Comparison of ENCODE assay signal across 1 cellular context in genomic region chr12:1791104-1791927, GRCh38.
A peak's percentile ranks its signal among the peaks of the same experiment; 100 is the strongest.
TF ChIP-seq lines count a peak whose summit lies in the region.

No MANE protein-coding gene starts in this region.

TF ChIP-seq in HepG2, 621 proteins besides CTCF, POLR2A, EP300 and RAD21 (continued from another document):
- TF ChIP-seq, protein P1, sequence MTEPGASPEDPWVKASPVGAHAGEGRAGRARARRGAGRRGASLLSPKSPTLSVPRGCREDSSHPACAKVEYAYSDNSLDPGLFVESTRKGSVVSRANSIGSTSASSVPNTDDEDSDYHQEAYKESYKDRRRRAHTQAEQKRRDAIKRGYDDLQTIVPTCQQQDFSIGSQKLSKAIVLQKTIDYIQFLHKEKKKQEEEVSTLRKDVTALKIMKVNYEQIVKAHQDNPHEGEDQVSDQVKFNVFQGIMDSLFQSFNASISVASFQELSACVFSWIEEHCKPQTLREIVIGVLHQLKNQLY (CRISPR knock-in tag; IDR thresholded peaks at IDR 0.05): no peak; the same call in 1 of the 2 replicates
- TF ChIP-seq, protein P2, sequence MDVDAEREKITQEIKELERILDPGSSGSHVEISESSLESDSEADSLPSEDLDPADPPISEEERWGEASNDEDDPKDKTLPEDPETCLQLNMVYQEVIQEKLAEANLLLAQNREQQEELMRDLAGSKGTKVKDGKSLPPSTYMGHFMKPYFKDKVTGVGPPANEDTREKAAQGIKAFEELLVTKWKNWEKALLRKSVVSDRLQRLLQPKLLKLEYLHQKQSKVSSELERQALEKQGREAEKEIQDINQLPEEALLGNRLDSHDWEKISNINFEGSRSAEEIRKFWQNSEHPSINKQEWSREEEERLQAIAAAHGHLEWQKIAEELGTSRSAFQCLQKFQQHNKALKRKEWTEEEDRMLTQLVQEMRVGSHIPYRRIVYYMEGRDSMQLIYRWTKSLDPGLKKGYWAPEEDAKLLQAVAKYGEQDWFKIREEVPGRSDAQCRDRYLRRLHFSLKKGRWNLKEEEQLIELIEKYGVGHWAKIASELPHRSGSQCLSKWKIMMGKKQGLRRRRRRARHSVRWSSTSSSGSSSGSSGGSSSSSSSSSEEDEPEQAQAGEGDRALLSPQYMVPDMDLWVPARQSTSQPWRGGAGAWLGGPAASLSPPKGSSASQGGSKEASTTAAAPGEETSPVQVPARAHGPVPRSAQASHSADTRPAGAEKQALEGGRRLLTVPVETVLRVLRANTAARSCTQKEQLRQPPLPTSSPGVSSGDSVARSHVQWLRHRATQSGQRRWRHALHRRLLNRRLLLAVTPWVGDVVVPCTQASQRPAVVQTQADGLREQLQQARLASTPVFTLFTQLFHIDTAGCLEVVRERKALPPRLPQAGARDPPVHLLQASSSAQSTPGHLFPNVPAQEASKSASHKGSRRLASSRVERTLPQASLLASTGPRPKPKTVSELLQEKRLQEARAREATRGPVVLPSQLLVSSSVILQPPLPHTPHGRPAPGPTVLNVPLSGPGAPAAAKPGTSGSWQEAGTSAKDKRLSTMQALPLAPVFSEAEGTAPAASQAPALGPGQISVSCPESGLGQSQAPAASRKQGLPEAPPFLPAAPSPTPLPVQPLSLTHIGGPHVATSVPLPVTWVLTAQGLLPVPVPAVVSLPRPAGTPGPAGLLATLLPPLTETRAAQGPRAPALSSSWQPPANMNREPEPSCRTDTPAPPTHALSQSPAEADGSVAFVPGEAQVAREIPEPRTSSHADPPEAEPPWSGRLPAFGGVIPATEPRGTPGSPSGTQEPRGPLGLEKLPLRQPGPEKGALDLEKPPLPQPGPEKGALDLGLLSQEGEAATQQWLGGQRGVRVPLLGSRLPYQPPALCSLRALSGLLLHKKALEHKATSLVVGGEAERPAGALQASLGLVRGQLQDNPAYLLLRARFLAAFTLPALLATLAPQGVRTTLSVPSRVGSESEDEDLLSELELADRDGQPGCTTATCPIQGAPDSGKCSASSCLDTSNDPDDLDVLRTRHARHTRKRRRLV (CRISPR knock-in tag; IDR thresholded peaks at IDR 0.05): no peak
- TF ChIP-seq ATRX (CRISPR knock-in tag; IDR thresholded peaks at IDR 0.05; ENCODE audit: borderline replicate concordance) (no peak), HMGXB4 (CRISPR knock-in tag; IDR thresholded peaks at IDR 0.05; ENCODE audit: borderline replicate concordance in 1 of 2, low read depth in 1 of 2) (0 out of 4 replicates have a peak, but pooled peaks of 1 of the 2 experiments have one; percentile 30), MBD4 (IDR thresholded peaks at IDR 0.05; ENCODE audit: borderline replicate concordance, low read length) (no peak; the same call in none of the 2 replicates), USF2 (IDR thresholded peaks at IDR 0.05; ENCODE audit: low read depth, low read length) (no peak), USF2 (CRISPR knock-in tag; IDR thresholded peaks at IDR 0.05; ENCODE audit: borderline replicate concordance) (no peak), TRIM22 (IDR thresholded peaks at IDR 0.05) (no peak), ZNF512B (CRISPR knock-in tag; IDR thresholded peaks at IDR 0.05; ENCODE audit: borderline replicate concordance) (no peak), SP140L (CRISPR knock-in tag; IDR thresholded peaks at IDR 0.05; ENCODE audit: borderline replicate concordance) (no peak), ZNF776 (CRISPR knock-in tag; IDR thresholded peaks at IDR 0.05) (no peak), ONECUT2 (CRISPR knock-in tag; IDR thresholded peaks at IDR 0.05) (no peak), HNF4A (CRISPR knock-in tag; IDR thresholded peaks at IDR 0.05) (peak; percentile 37), FOXO1 (CRISPR knock-in tag; IDR thresholded peaks at IDR 0.05) (no peak), MED1 (CRISPR knock-in tag; IDR thresholded peaks at IDR 0.05) (no peak), ZNF317 (CRISPR knock-in tag; IDR thresholded peaks at IDR 0.05) (no peak), ZNF878 (CRISPR knock-in tag; IDR thresholded peaks at IDR 0.05) (no peak), HMG20B (CRISPR knock-in tag; conservative IDR thresholded peaks at IDR 0.05) (no peak), SIN3A (IDR thresholded peaks at IDR 0.05; ENCODE audit: borderline replicate concordance, low read depth, low read length) (no peak)
- TF ChIP-seq, protein P3, sequence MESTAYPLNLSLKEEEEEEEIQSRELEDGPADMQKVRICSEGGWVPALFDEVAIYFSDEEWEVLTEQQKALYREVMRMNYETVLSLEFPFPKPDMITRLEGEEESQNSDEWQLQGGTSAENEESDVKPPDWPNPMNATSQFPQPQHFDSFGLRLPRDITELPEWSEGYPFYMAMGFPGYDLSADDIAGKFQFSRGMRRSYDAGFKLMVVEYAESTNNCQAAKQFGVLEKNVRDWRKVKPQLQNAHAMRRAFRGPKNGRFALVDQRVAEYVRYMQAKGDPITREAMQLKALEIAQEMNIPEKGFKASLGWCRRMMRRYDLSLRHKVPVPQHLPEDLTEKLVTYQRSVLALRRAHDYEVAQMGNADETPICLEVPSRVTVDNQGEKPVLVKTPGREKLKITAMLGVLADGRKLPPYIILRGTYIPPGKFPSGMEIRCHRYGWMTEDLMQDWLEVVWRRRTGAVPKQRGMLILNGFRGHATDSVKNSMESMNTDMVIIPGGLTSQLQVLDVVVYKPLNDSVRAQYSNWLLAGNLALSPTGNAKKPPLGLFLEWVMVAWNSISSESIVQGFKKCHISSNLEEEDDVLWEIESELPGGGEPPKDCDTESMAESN (CRISPR knock-in tag; conservative IDR thresholded peaks at IDR 0.05): no peak
- TF ChIP-seq, protein P4, sequence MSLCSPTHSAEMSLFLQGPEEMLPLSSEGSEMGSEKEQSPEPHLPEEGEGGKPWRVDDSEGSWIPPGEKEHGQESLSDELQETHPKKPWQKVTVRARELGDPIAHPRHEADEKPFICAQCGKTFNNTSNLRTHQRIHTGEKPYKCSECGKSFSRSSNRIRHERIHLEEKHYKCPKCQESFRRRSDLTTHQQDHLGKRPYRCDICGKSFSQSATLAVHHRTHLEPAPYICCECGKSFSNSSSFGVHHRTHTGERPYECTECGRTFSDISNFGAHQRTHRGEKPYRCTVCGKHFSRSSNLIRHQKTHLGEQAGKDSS (CRISPR knock-in tag; IDR thresholded peaks at IDR 0.05; ENCODE audit: borderline replicate concordance, low read depth): 0 out of 2 replicates have a peak, but pooled peaks have one; percentile 3
- TF ChIP-seq, protein P5, sequence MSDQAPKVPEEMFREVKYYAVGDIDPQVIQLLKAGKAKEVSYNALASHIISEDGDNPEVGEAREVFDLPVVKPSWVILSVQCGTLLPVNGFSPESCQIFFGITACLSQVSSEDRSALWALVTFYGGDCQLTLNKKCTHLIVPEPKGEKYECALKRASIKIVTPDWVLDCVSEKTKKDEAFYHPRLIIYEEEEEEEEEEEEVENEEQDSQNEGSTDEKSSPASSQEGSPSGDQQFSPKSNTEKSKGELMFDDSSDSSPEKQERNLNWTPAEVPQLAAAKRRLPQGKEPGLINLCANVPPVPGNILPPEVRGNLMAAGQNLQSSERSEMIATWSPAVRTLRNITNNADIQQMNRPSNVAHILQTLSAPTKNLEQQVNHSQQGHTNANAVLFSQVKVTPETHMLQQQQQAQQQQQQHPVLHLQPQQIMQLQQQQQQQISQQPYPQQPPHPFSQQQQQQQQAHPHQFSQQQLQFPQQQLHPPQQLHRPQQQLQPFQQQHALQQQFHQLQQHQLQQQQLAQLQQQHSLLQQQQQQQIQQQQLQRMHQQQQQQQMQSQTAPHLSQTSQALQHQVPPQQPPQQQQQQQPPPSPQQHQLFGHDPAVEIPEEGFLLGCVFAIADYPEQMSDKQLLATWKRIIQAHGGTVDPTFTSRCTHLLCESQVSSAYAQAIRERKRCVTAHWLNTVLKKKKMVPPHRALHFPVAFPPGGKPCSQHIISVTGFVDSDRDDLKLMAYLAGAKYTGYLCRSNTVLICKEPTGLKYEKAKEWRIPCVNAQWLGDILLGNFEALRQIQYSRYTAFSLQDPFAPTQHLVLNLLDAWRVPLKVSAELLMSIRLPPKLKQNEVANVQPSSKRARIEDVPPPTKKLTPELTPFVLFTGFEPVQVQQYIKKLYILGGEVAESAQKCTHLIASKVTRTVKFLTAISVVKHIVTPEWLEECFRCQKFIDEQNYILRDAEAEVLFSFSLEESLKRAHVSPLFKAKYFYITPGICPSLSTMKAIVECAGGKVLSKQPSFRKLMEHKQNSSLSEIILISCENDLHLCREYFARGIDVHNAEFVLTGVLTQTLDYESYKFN (CRISPR knock-in tag; conservative IDR thresholded peaks at IDR 0.05): no peak
TF ChIP-seq in HepG2: peak in this region for 17.
